ENCODE assay signal across 9 cellular contexts in genomic region chr4:145234086-145234694, GRCh38. TPM values are rescaled to one million over a fixed set of nuclear protein-coding genes. Genes with fewer than 3 reads are reported as not detected.
A peak's percentile ranks its signal among the peaks of the same experiment; 100 is the strongest.
DNase-seq lines count a peak whose midpoint lies in the region; ATAC-seq, FAIRE-seq and TF ChIP-seq lines count a peak whose summit lies in the region.
"Had no signal": no experiment of that assay in that cellular context is flagged by ENCODE, and none has a peak within 500 bp of the region (broad histone marks: within the 10 kb centered on the region; RNA-seq: fewer than 3 reads in every experiment).

No MANE protein-coding gene starts in this region.

- no peak for FAIRE-seq in bronchial epithelial cell (lab: Jason Lieb, UNC)

- ATAC-seq in Right ventricle myocardium superior (ENCODE audit: poor library complexity) (peak; percentile 66), HG02571 (IDR thresholded peaks at IDR 0.05; ENCODE audit: unreplicated experiment) (peak; percentile 93), T-helper 17 cell (peak; percentile 99)

- H3K27me3 Mint-ChIP-seq in T-helper 17 cell, result peaks cover 28% of the 10 kb centered on the region
- H3K27me3 Mint-ChIP-seq: stimulated activated naive CD8-positive, alpha-beta T cell treated with anti-CD3 and anti-CD28 coated beads, Interleukin-15, Interleukin-2, amounts not matched to agents 100 ng/mL and 50 ng/mL, for 24 hours had no signal

- peaks cover 2% of the 10 kb centered on the region for H3K4me1 Mint-ChIP-seq in T-helper 17 cell

- no peak overlapping the region for H3K4me3 ChIP-seq in bronchial epithelial cell (ENCODE audit: low read depth, low read length)

- no peaks in the 10 kb centered on the region for H3K9me3 ChIP-seq in T-helper 17 cell (ENCODE audit: control insufficient read depth, low read length, poor library complexity, severe bottlenecking)

- intact Hi-C loops in Right ventricle myocardium superior (cut with DNase I), result loop anchor here (2.0 to 5.0 kb wide), 2 partner anchors 323 to 378 kb away; no protein-coding TSS in a partner anchor
- intact Hi-C loops in cardiac septum (cut with DNase I), result loop anchor here (2.0 to 10.0 kb wide), 3 partner anchors 251 to 375 kb away; partner anchors contain the start of gene SMAD1

- DNase-seq in Right ventricle myocardium superior (no peak), cardiac septum (ENCODE audit: low spot score) (no peak), NAMALWA (ENCODE audit: low spot score) (peak; percentile 92), T-helper 17 cell (peak in 1 of 3 donors; percentile 43), bronchial epithelial cell (ENCODE audit: low read depth) (peak; percentile 59), left kidney (ENCODE audit: low read depth, low spot score) (peak; percentile 90)
- peak; percentile 4 to 28 (median 21) for DNase-seq in stimulated activated CD4-positive, alpha-beta T cell treated with anti-CD3 and anti-CD28 coated beads, TNF-alpha, amount 100 ng/mL, for 4 hours (ENCODE audit: low read depth in 3 of 3)

- no peak overlapping the region for H3K27ac Mint-ChIP-seq in T-helper 17 cell
- H3K27ac Mint-ChIP-seq: stimulated activated naive CD8-positive, alpha-beta T cell treated with anti-CD3 and anti-CD28 coated beads, Interleukin-15, Interleukin-2, amounts not matched to agents 100 ng/mL and 50 ng/mL, for 24 hours had no signal

- peaks cover 2% of the 10 kb centered on the region for H3K36me3 Mint-ChIP-seq in T-helper 17 cell (ENCODE audit: low read depth)

- no peaks in the 10 kb centered on the region for H3K36me3 ChIP-seq in bronchial epithelial cell (ENCODE audit: control insufficient read depth, insufficient read depth, low read length)

- TF ChIP-seq CTCF in bronchial epithelial cell (IDR thresholded peaks at IDR 0.05; ENCODE audit: insufficient read depth, low read length, severe bottlenecking), result peak; percentile 73

- H3K27me3 ChIP-seq in bronchial epithelial cell (ENCODE audit: control insufficient read depth, insufficient read depth, low read length), result no peaks in the 10 kb centered on the region

- H3K4me3 Mint-ChIP-seq in T-helper 17 cell, result no peak overlapping the region
- H3K4me3 Mint-ChIP-seq: stimulated activated naive CD8-positive, alpha-beta T cell treated with anti-CD3 and anti-CD28 coated beads, Interleukin-15, Interleukin-2, amounts not matched to agents 100 ng/mL and 50 ng/mL, for 24 hours had no signal

RNA-seq across cellular contexts. Expression of gene OTUD4, which starts 53.8 kb away (rescaled TPM):
- total RNA-seq in Right ventricle myocardium superior (36.2 TPM), cardiac septum (26.7 TPM), T-helper 17 cell (10 to 100 TPM; 60.9 to 63.8 TPM), bronchial epithelial cell (22.9 TPM in 2 replicates)

Comparison
In these comparisons a context has a peak if more than half of its experiments do, and no peak if none do; other contexts are left out.
1. DNase-seq: peak in NAMALWA (single experiment), bronchial epithelial cell (single experiment), left kidney (single experiment) and stimulated activated CD4-positive, alpha-beta T cell treated with anti-CD3 and anti-CD28 coated beads, TNF-alpha, amount 100 ng/mL, for 4 hours (3 of 3); none in Right ventricle myocardium superior (single experiment) and cardiac septum (single experiment).
2. Peak in every context shown above with its lines, with median percentiles within 50 percentile points of each other: ATAC-seq.